8 cellular contexts compared by ENCODE assay signal in genomic region chr4:157045507-157046127, GRCh38. TPM values are rescaled to one million over a fixed set of nuclear protein-coding genes. Genes with fewer than 3 reads are reported as not detected.
DNase-seq lines count a peak whose midpoint lies in the region; ATAC-seq and TF ChIP-seq lines count a peak whose summit lies in the region.

No MANE protein-coding gene starts in this region.

- peaks cover 9 to 17% of the 10 kb centered on the region in 2 donors for H3K9me3 Mint-ChIP-seq in activated naive CD4-positive, alpha-beta T cell treated with anti-CD3 and anti-CD28 coated beads, Interleukin-2, amount 50 U/mL, for 72 hours

- H3K36me3 ChIP-seq in SK-N-SH (replicated peaks in 1 of 2; ENCODE audit: control insufficient read depth in 1 of 2, insufficient read depth in 2 of 2, low read length in 1 of 2): peaks cover 0 to 3% of the 10 kb centered on the region in 2 experiments

- 0 out of 4 replicates have a peak, but pooled peaks cover 0 to 12% of the 10 kb centered on the region in 2 experiments for H3K4me1 ChIP-seq in SK-N-SH (ENCODE audit: control insufficient read depth in 1 of 2, insufficient read depth in 2 of 2, low read depth in 1 of 2, low read length in 1 of 2)

- H3K27me3 ChIP-seq in SK-N-SH (ENCODE audit: insufficient read depth): no peaks in the 10 kb centered on the region

- H3K79me2 ChIP-seq in SK-N-SH (ENCODE audit: insufficient read depth): no peaks in the 10 kb centered on the region

- H3K4me3 ChIP-seq in SK-N-SH (ENCODE audit: low read depth in 2 of 2, low read length in 1 of 2): no peak overlapping the region

- H2AFZ ChIP-seq in SK-N-SH (ENCODE audit: low read depth): no peak overlapping the region; the same call in 1 of the 2 replicates

- CTCF ChIA-PET in SK-N-SH (lab: Yijun Ruan, JAX): interaction anchor here (0.5 to 1.6 kb wide), 28 partner anchors 10 to 1642 kb away, joined by 3 to 13 read pairs (median 4); no protein-coding TSS in a partner anchor

- peak; percentile 74 for DNase-seq in GM03348 (ENCODE audit: low spot score)
- DNase-seq in Kasumi-1 (lab: John Stamatoyannopoulos, UW): peak; percentile 84 to 85
- DNase-seq in SK-N-SH: peak; percentile 53
- peak; percentile 39 for DNase-seq in foreskin melanocyte
- peak; percentile 56 for DNase-seq in putamen (ENCODE audit: low spot score)
- no peak for DNase-seq in activated naive CD4-positive, alpha-beta T cell treated with anti-CD3 and anti-CD28 coated beads, Interleukin-2, amount 50 U/mL, for 72 hours (ENCODE audit: low spot score in 2 of 2)
- DNase-seq in NCI-H1436 (lab: John Stamatoyannopoulos, UW): no peak

- peaks cover 0 to 6% of the 10 kb centered on the region in 2 donors for H3K36me3 Mint-ChIP-seq in activated naive CD4-positive, alpha-beta T cell treated with anti-CD3 and anti-CD28 coated beads, Interleukin-2, amount 50 U/mL, for 72 hours

- peak; percentile 85 for TF ChIP-seq CTCF in SK-N-SH (IDR thresholded peaks at IDR 0.05)

- no peak overlapping the region for H3K27ac ChIP-seq in SK-N-SH (ENCODE audit: low read depth in 2 of 2, low read length in 1 of 2)

- WGBS in SK-N-SH (ENCODE audit: low lambda C conversion rate): 41% methylated on average over 2 of the region's 2 CpGs

- no peak overlapping the region for H3K27ac Mint-ChIP-seq in activated naive CD4-positive, alpha-beta T cell treated with anti-CD3 and anti-CD28 coated beads, Interleukin-2, amount 50 U/mL, for 72 hours

- POLR2A ChIA-PET in SK-N-SH (lab: Yijun Ruan, JAX): no interaction called here

- no peak overlapping the region for H3K9ac ChIP-seq in SK-N-SH

- H4K20me1 ChIP-seq in SK-N-SH (ENCODE audit: insufficient read depth): no peaks in the 10 kb centered on the region

- no peaks in the 10 kb centered on the region for H3K9me2 ChIP-seq in SK-N-SH

- ATAC-seq in GM21619 (IDR thresholded peaks at IDR 0.05; ENCODE audit: unreplicated experiment): peak; percentile 89
- no peak for ATAC-seq in activated naive CD4-positive, alpha-beta T cell treated with anti-CD3 and anti-CD28 coated beads, Interleukin-2, amount 50 U/mL, for 72 hours

- no peaks in the 10 kb centered on the region for H3K9me3 ChIP-seq in SK-N-SH

- H3K4me2 ChIP-seq in SK-N-SH: no peak overlapping the region

- no peak for TF ChIP-seq EP300 in SK-N-SH (IDR thresholded peaks at IDR 0.05; ENCODE audit: borderline replicate concordance in 1 of 2, low read depth in 1 of 2, low read length in 1 of 2)

- H3F3A ChIP-seq in SK-N-SH (replicated peaks; ENCODE audit: insufficient read depth): no peaks in the 10 kb centered on the region

- TF ChIP-seq RAD21 in SK-N-SH (IDR thresholded peaks at IDR 0.05; ENCODE audit: low read length): peak; percentile 83

TF ChIP-seq in SK-N-SH, 30 proteins besides CTCF, POLR2A, EP300 and RAD21:
- TF ChIP-seq, protein P1, sequence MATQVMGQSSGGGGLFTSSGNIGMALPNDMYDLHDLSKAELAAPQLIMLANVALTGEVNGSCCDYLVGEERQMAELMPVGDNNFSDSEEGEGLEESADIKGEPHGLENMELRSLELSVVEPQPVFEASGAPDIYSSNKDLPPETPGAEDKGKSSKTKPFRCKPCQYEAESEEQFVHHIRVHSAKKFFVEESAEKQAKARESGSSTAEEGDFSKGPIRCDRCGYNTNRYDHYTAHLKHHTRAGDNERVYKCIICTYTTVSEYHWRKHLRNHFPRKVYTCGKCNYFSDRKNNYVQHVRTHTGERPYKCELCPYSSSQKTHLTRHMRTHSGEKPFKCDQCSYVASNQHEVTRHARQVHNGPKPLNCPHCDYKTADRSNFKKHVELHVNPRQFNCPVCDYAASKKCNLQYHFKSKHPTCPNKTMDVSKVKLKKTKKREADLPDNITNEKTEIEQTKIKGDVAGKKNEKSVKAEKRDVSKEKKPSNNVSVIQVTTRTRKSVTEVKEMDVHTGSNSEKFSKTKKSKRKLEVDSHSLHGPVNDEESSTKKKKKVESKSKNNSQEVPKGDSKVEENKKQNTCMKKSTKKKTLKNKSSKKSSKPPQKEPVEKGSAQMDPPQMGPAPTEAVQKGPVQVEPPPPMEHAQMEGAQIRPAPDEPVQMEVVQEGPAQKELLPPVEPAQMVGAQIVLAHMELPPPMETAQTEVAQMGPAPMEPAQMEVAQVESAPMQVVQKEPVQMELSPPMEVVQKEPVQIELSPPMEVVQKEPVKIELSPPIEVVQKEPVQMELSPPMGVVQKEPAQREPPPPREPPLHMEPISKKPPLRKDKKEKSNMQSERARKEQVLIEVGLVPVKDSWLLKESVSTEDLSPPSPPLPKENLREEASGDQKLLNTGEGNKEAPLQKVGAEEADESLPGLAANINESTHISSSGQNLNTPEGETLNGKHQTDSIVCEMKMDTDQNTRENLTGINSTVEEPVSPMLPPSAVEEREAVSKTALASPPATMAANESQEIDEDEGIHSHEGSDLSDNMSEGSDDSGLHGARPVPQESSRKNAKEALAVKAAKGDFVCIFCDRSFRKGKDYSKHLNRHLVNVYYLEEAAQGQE (IDR thresholded peaks at IDR 0.05; ENCODE audit: low read depth, low read length): no peak
- no peak for TF ChIP-seq RXRA (IDR thresholded peaks at IDR 0.05; ENCODE audit: borderline replicate concordance, low read depth)
- peak; percentile 87 for TF ChIP-seq SMC3 (IDR thresholded peaks at IDR 0.05; ENCODE audit: low read depth, low read length)
- peak; percentile 54 for TF ChIP-seq PBX3 (IDR thresholded peaks at IDR 0.05)
TF ChIP-seq in SK-N-SH: peak in this region for 2.

RNA-seq across cellular contexts. Expression of gene GLRB, which starts 30.3 kb away (rescaled TPM):
- 7.6 and 11.5 TPM in 2 replicates for polyA plus RNA-seq in SK-N-SH (2012; rRNA removed)
- 10.6 and 12.0 TPM in 2 replicates for polyA plus RNA-seq in SK-N-SH (2012; cell fraction: cytosol; rRNA removed)
- polyA plus RNA-seq in SK-N-SH (2012; cell fraction: nucleus; rRNA removed): 5.0 and 9.6 TPM in 2 replicates
- not detected for total RNA-seq in activated naive CD4-positive, alpha-beta T cell treated with anti-CD3 and anti-CD28 coated beads, Interleukin-2, amount 50 U/mL, for 72 hours

Comparison
In these comparisons a context has a peak if more than half of its experiments do, and no peak if none do; other contexts are left out.
1. DNase-seq: peak in GM03348 (single experiment), Kasumi-1 (2 of 2), SK-N-SH (single experiment), foreskin melanocyte (single experiment) and putamen (single experiment); none in activated naive CD4-positive, alpha-beta T cell treated with anti-CD3 and anti-CD28 coated beads, Interleukin-2, amount 50 U/mL, for 72 hours (0 of 2) and NCI-H1436 (single experiment).